ENCODE assay signal across 8 cellular contexts in genomic region chr6:32944265-32944664, GRCh38. TPM values are rescaled to one million over a fixed set of nuclear protein-coding genes. Genes with fewer than 3 reads are reported as not detected.
DNase-seq lines count a peak whose midpoint lies in the region; ATAC-seq and TF ChIP-seq lines count a peak whose summit lies in the region.

No MANE protein-coding gene starts in this region.

- no peaks in the 10 kb centered on the region for H4K20me1 ChIP-seq in DND-41 (ENCODE audit: insufficient read depth, low read length)

- peak in 2 of 3 donors; percentile 32 to 41 for TF ChIP-seq POLR2A in spleen (IDR thresholded peaks at IDR 0.05)

- H2AFZ ChIP-seq in DND-41 (ENCODE audit: low read depth, low read length): peak overlapping the region; percentile 64

- H3K4me3 ChIP-seq in DND-41 (ENCODE audit: low read depth in 1 of 2, low read length in 2 of 2) (peak overlapping the region in 1 of 2 experiments; percentile 34; a peak in 2 of 4 replicates), spleen (peak overlapping the region in 7 of 8 donors; percentile 13 to 62 (median 16))

- in situ Hi-C loops in KBM-7 (cut with MboI; ENCODE audit: low pct_unique_long_range_greater_than_20kb, low sequenced_read_pairs): no loop called here

- H3K9me3 Mint-ChIP-seq in activated T-helper 2 cell treated with anti-CD3 and anti-CD28 coated beads, Interferon-gamma antibody, Interleukin-2, Interleukin-4, amounts not matched to agents 10 μg/mL and 5 μg/mL and 100 μg/mL, durations not matched to agents 14 hours and 24 hours and 36 hours: peaks cover 21% of the 10 kb centered on the region

- H3K4me3 Mint-ChIP-seq in activated T-helper 2 cell treated with anti-CD3 and anti-CD28 coated beads, Interferon-gamma antibody, Interleukin-2, Interleukin-4, amounts not matched to agents 10 μg/mL and 5 μg/mL and 100 μg/mL, durations not matched to agents 14 hours and 24 hours and 36 hours (ENCODE audit: low read depth): peak overlapping the region; percentile 82

- peak overlapping the region; percentile 45 for H3K27ac ChIP-seq in DND-41 (ENCODE audit: low read length)
- peak overlapping the region; percentile 72 to 96 (median 92) for H3K27ac ChIP-seq in spleen

- H3K4me2 ChIP-seq in DND-41 (ENCODE audit: insufficient read depth, low read length): peak overlapping the region; percentile 54

- TF ChIP-seq CTCF in DND-41 (IDR thresholded peaks at IDR 0.05; ENCODE audit: borderline replicate concordance, extremely low read depth, low read length, poor library complexity, severe bottlenecking) (no peak), GM20000 (IDR thresholded peaks at IDR 0.05; ENCODE audit: extremely low read depth, missing control alignments) (no peak), spleen (IDR thresholded peaks at IDR 0.05 in 8 of 11, conservative IDR thresholded peaks at IDR 0.05 in 3 of 11) (no peak)

- no peaks in the 10 kb centered on the region for H3K36me3 ChIP-seq in DND-41 (ENCODE audit: insufficient read depth, low read length)
- peaks cover 0 to 15% (median 0%) of the 10 kb centered on the region in 6 donors for H3K36me3 ChIP-seq in spleen

- peaks cover 62% of the 10 kb centered on the region for H3K4me1 Mint-ChIP-seq in activated T-helper 2 cell treated with anti-CD3 and anti-CD28 coated beads, Interferon-gamma antibody, Interleukin-2, Interleukin-4, amounts not matched to agents 10 μg/mL and 5 μg/mL and 100 μg/mL, durations not matched to agents 14 hours and 24 hours and 36 hours (ENCODE audit: low read depth)

- peaks cover 8% of the 10 kb centered on the region for H3K27me3 ChIP-seq in DND-41 (ENCODE audit: insufficient read depth, low read length, poor library complexity)
- H3K27me3 ChIP-seq in spleen (replicated peaks in 1 of 7): no peaks in the 10 kb centered on the region

- peak; percentile 92 for ATAC-seq in DND-41 (ENCODE audit: insufficient read depth, low read depth)

- H3K9me3 ChIP-seq in DND-41 (ENCODE audit: insufficient read depth, low read length, severe bottlenecking) (no peaks in the 10 kb centered on the region), spleen (no peaks in the 10 kb centered on the region)

- peaks cover 22% of the 10 kb centered on the region for H3K4me1 ChIP-seq in DND-41 (ENCODE audit: insufficient read depth, low read length)
- H3K4me1 ChIP-seq in spleen: peaks cover 47 to 100% (median 89%) of the 10 kb centered on the region in 6 donors

- peak overlapping the region; percentile 87 for H3K27ac Mint-ChIP-seq in activated T-helper 2 cell treated with anti-CD3 and anti-CD28 coated beads, Interferon-gamma antibody, Interleukin-2, Interleukin-4, amounts not matched to agents 10 μg/mL and 5 μg/mL and 100 μg/mL, durations not matched to agents 14 hours and 24 hours and 36 hours

- intact Hi-C loops in activated T-helper 2 cell treated with anti-CD3 and anti-CD28 coated beads, Interferon-gamma antibody, Interleukin-2, Interleukin-4, amounts not matched to agents 10 μg/mL and 5 μg/mL and 100 μg/mL, durations not matched to agents 14 hours and 24 hours and 36 hours (cut with micrococcal nuclease): loop anchor here (1.0 to 2.0 kb wide), 4 partner anchors 9 to 105 kb away; partner anchors contain the start of genes BRD2, HLA-DMA and TAP2
- intact Hi-C loops in spleen (cut with DNase I; ENCODE audit: low total_unique reads): loop anchor here (10.0 kb wide), 1 partner anchor 49 kb away; no protein-coding TSS in a partner anchor

- 4 to 9% (median 7%) methylated on average over 1 of the region's 1 CpG for WGBS in spleen, 5 donors

- H3K9ac ChIP-seq in DND-41 (ENCODE audit: low read depth, low read length): no peak overlapping the region

- no peaks in the 10 kb centered on the region for H3K27me3 Mint-ChIP-seq in activated T-helper 2 cell treated with anti-CD3 and anti-CD28 coated beads, Interferon-gamma antibody, Interleukin-2, Interleukin-4, amounts not matched to agents 10 μg/mL and 5 μg/mL and 100 μg/mL, durations not matched to agents 14 hours and 24 hours and 36 hours (ENCODE audit: low read depth)

- peaks cover 20% of the 10 kb centered on the region for H3K36me3 Mint-ChIP-seq in activated T-helper 2 cell treated with anti-CD3 and anti-CD28 coated beads, Interferon-gamma antibody, Interleukin-2, Interleukin-4, amounts not matched to agents 10 μg/mL and 5 μg/mL and 100 μg/mL, durations not matched to agents 14 hours and 24 hours and 36 hours (ENCODE audit: low read depth)

- peak; percentile 54 for DNase-seq in DND-41
- DNase-seq in GM20000 (ENCODE audit: low spot score): peak; percentile 64
- DNase-seq in KBM-7: peak; percentile 75
- DNase-seq in activated T-helper 2 cell treated with anti-CD3 and anti-CD28 coated beads, Interferon-gamma antibody, Interleukin-2, Interleukin-4, amounts not matched to agents 10 μg/mL and 5 μg/mL and 100 μg/mL, durations not matched to agents 14 hours and 24 hours and 36 hours (ENCODE audit: low spot score): peak; percentile 34
- DNase-seq in spleen: peak; percentile 82
- no peak for DNase-seq in NCI-H1694 treated with DMSO at 0.1 percent for 48 hours (lab: John Stamatoyannopoulos, UW)
- DNase-seq in NCI-H774 (lab: John Stamatoyannopoulos, UW): no peak
- DNase-seq in COR-L47 (lab: John Stamatoyannopoulos, UW): no peak

- no peaks in the 10 kb centered on the region for H3K79me2 ChIP-seq in DND-41 (ENCODE audit: insufficient read depth, low read length)

RNA-seq across cellular contexts. Expression of gene HLA-DMB, which starts 3.4 kb away (rescaled TPM):
- total RNA-seq in activated T-helper 2 cell treated with anti-CD3 and anti-CD28 coated beads, Interferon-gamma antibody, Interleukin-2, Interleukin-4, amounts not matched to agents 10 μg/mL and 5 μg/mL and 100 μg/mL, durations not matched to agents 14 hours and 24 hours and 36 hours: 1.3 and 1.4 TPM in 2 replicates
- 100 to 1,000 TPM; 124 to 178 (median 144) TPM for total RNA-seq in spleen
- polyA plus RNA-seq in spleen: 100 to 1,000 TPM; 158 to 226 (median 209) TPM

RNA-seq across cellular contexts. Expression of gene HLA-DMA, which starts 8.6 kb away (rescaled TPM):
- 15.9 and 19.0 TPM in 2 replicates for total RNA-seq in activated T-helper 2 cell treated with anti-CD3 and anti-CD28 coated beads, Interferon-gamma antibody, Interleukin-2, Interleukin-4, amounts not matched to agents 10 μg/mL and 5 μg/mL and 100 μg/mL, durations not matched to agents 14 hours and 24 hours and 36 hours
- 100 to 1,000 TPM; 141 to 218 (median 173) TPM for total RNA-seq in spleen
- 100 to 1,000 TPM; 235 to 423 (median 270) TPM for polyA plus RNA-seq in spleen

RNA-seq across cellular contexts. Expression of gene BRD2, which starts 24.1 kb away (rescaled TPM):
- 295 and 306 TPM in 2 replicates for total RNA-seq in activated T-helper 2 cell treated with anti-CD3 and anti-CD28 coated beads, Interferon-gamma antibody, Interleukin-2, Interleukin-4, amounts not matched to agents 10 μg/mL and 5 μg/mL and 100 μg/mL, durations not matched to agents 14 hours and 24 hours and 36 hours
- 100 to 1,000 TPM; 169 to 277 (median 234) TPM for total RNA-seq in spleen
- polyA plus RNA-seq in spleen: 100 to 1,000 TPM in 2 of 3 donors, 10 to 100 TPM in 1; 80.5 to 127 (median 103) TPM

Comparison
In these comparisons a context has a peak if more than half of its experiments do, and no peak if none do; other contexts are left out.
1. DNase-seq: peak in DND-41 (single experiment), GM20000 (single experiment), KBM-7 (single experiment), activated T-helper 2 cell treated with anti-CD3 and anti-CD28 coated beads, Interferon-gamma antibody, Interleukin-2, Interleukin-4, amounts not matched to agents 10 μg/mL and 5 μg/mL and 100 μg/mL, durations not matched to agents 14 hours and 24 hours and 36 hours (single experiment) and spleen (single experiment); none in NCI-H1694 treated with DMSO at 0.1 percent for 48 hours (single experiment), NCI-H774 (single experiment) and COR-L47 (single experiment).
2. RNA of gene HLA-DMB, which starts 3.4 kb away (total RNA-seq): 124 to 178 TPM in spleen; 1.3 to 1.4 TPM in activated T-helper 2 cell treated with anti-CD3 and anti-CD28 coated beads, Interferon-gamma antibody, Interleukin-2, Interleukin-4, amounts not matched to agents 10 μg/mL and 5 μg/mL and 100 μg/mL, durations not matched to agents 14 hours and 24 hours and 36 hours; every median in the first group is over 10 times any median in the second.